ENCODE assay signal across 19 cellular contexts in the genomic region with DNA sequence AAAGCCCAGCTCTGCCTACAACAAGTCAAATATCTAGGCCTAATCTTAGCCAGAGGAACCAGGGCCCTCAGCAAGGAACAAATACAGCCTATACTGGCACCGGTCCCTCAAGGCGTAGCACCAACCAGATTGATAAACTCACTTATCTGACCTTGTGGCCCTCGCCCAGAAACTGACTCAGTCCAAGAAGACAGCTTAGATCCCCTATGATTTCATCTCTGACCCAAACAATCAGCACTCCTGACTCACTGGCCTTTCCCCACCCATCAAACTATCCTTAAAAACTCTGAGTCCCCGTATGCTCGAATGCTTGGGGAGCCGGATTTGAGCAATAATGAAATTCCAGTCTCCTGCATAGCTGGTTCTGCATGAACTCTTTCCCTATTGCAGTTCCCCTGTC. TPM values are rescaled to one million over a fixed set of nuclear protein-coding genes. Genes with fewer than 3 reads are reported as not detected.
DNase-seq lines count a peak whose midpoint lies in the region; ATAC-seq and TF ChIP-seq lines count a peak whose summit lies in the region.
"Had no signal": no experiment of that assay in that cellular context is flagged by ENCODE, and none has a peak within 500 bp of the region (broad histone marks: within the 10 kb centered on the region; RNA-seq: fewer than 3 reads in every experiment).

No MANE protein-coding gene starts in this region.

- no peaks in the 10 kb centered on the region for H3K9me3 Mint-ChIP-seq in activated T-cell treated with anti-CD3 and anti-CD28 coated beads, Interleukin-2, amount 50 U/mL, for 4 hours
- H3K9me3 Mint-ChIP-seq in activated naive CD8-positive, alpha-beta T cell treated with anti-CD3 and anti-CD28 coated beads, Interleukin-2, amount 50 U/mL, for 24 hours = no peaks in the 10 kb centered on the region
- peaks cover 0 to 2% (median 0%) of the 10 kb centered on the region in 6 donors for H3K9me3 Mint-ChIP-seq in immature natural killer cell
- H3K9me3 Mint-ChIP-seq: activated naive CD8-positive, alpha-beta T cell treated with anti-CD3 and anti-CD28 coated beads, Interleukin-2, amount 10 ng/mL, durations not matched to agents 7 days and 5 days had no signal

- H3K36me3 Mint-ChIP-seq in activated T-cell treated with anti-CD3 and anti-CD28 coated beads, Interleukin-2, amount 50 U/mL, for 4 hours (ENCODE audit: insufficient read depth) = no peaks in the 10 kb centered on the region
- H3K36me3 Mint-ChIP-seq in activated naive CD8-positive, alpha-beta T cell treated with anti-CD3 and anti-CD28 coated beads, Interleukin-2, amount 50 U/mL, for 24 hours (ENCODE audit: low read depth) = peaks cover 3% of the 10 kb centered on the region
- peaks cover 0 to 3% (median 0%) of the 10 kb centered on the region in 3 donors for H3K36me3 Mint-ChIP-seq in immature natural killer cell
- H3K36me3 Mint-ChIP-seq: activated naive CD8-positive, alpha-beta T cell treated with anti-CD3 and anti-CD28 coated beads, Interleukin-2, amount 10 ng/mL, durations not matched to agents 7 days and 5 days had no signal

- H3K27me3 Mint-ChIP-seq in activated T-cell treated with anti-CD3 and anti-CD28 coated beads, Interleukin-2, amount 50 U/mL, for 4 hours (ENCODE audit: low read depth) = peaks cover 26% of the 10 kb centered on the region
- H3K27me3 Mint-ChIP-seq in activated naive CD8-positive, alpha-beta T cell treated with anti-CD3 and anti-CD28 coated beads, Interleukin-2, amount 50 U/mL, for 24 hours = peaks cover 17% of the 10 kb centered on the region
- H3K27me3 Mint-ChIP-seq in immature natural killer cell (ENCODE audit: low read depth in 3 of 3) = peaks cover 1 to 11% (median 4%) of the 10 kb centered on the region in 3 donors

- H3K9me3 ChIP-seq in testis = no peaks in the 10 kb centered on the region
- H3K9me3 ChIP-seq: A549, HAP-1 had no signal

- no peak for DNase-seq in activated T-cell treated with anti-CD3 and anti-CD28 coated beads, Interleukin-2, amount 50 U/mL, for 4 hours
- no peak for DNase-seq in activated T-cell treated with anti-CD3 and anti-CD28 coated beads, Interleukin-2, amount 50 U/mL, for 48 hours
- DNase-seq in activated naive CD8-positive, alpha-beta T cell treated with anti-CD3 and anti-CD28 coated beads, Interleukin-2, amount 50 U/mL, for 24 hours = no peak
- DNase-seq in immature natural killer cell (no peak), testis (peak; percentile 37), cortex of kidney (lab: John Stamatoyannopoulos, UW) (no peak), GF-D8 (lab: John Stamatoyannopoulos, UW) (no peak), NOMO-1 treated with DMSO at 0.1 percent for 48 hours (lab: John Stamatoyannopoulos, UW; ENCODE audit: unreplicated experiment) (no peak)
- DNase-seq: activated CD8-positive, alpha-beta memory T cell treated with anti-CD3 and anti-CD28 coated beads, Interleukin-2, amount 50 U/mL, for 48 hours; activated naive CD8-positive, alpha-beta T cell treated with anti-CD3 and anti-CD28 coated beads, Interleukin-2, amount 10 ng/mL, durations not matched to agents 7 days and 5 days; mesendoderm; NCI-H2081; NCI-H69; occipital lobe; trophoblast cell had no signal

- peak overlapping the region; percentile 33 for H3K4me3 Mint-ChIP-seq in activated T-cell treated with anti-CD3 and anti-CD28 coated beads, Interleukin-2, amount 50 U/mL, for 4 hours
- peak overlapping the region; percentile 6 for H3K4me3 Mint-ChIP-seq in activated naive CD8-positive, alpha-beta T cell treated with anti-CD3 and anti-CD28 coated beads, Interleukin-2, amount 50 U/mL, for 24 hours
- peak overlapping the region; percentile 39 to 90 (median 40) for H3K4me3 Mint-ChIP-seq in immature natural killer cell
- H3K4me3 Mint-ChIP-seq: activated naive CD8-positive, alpha-beta T cell treated with anti-CD3 and anti-CD28 coated beads, Interleukin-2, amount 10 ng/mL, durations not matched to agents 7 days and 5 days had no signal

- no peaks in the 10 kb centered on the region for H3K27me3 ChIP-seq in testis

- no peak for TF ChIP-seq CTCF in testis (IDR thresholded peaks at IDR 0.05)

- TF ChIP-seq POLR2A in testis (IDR thresholded peaks at IDR 0.05) = no peak

- no peak overlapping the region for H3K27ac Mint-ChIP-seq in activated naive CD8-positive, alpha-beta T cell treated with anti-CD3 and anti-CD28 coated beads, Interleukin-2, amount 50 U/mL, for 24 hours
- H3K27ac Mint-ChIP-seq in immature natural killer cell = no peak overlapping the region
- H3K27ac Mint-ChIP-seq: activated naive CD8-positive, alpha-beta T cell treated with anti-CD3 and anti-CD28 coated beads, Interleukin-2, amount 10 ng/mL, durations not matched to agents 7 days and 5 days had no signal

- peaks cover 20% of the 10 kb centered on the region for H3K4me1 Mint-ChIP-seq in activated T-cell treated with anti-CD3 and anti-CD28 coated beads, Interleukin-2, amount 50 U/mL, for 4 hours (ENCODE audit: low read depth)
- peaks cover 24% of the 10 kb centered on the region for H3K4me1 Mint-ChIP-seq in activated naive CD8-positive, alpha-beta T cell treated with anti-CD3 and anti-CD28 coated beads, Interleukin-2, amount 50 U/mL, for 24 hours
- peaks cover 9 to 16% of the 10 kb centered on the region in 2 donors for H3K4me1 Mint-ChIP-seq in immature natural killer cell

- no peaks in the 10 kb centered on the region for H3K36me3 ChIP-seq in testis (ENCODE audit: low read depth, missing control alignments)
- H3K36me3 ChIP-seq: HAP-1 had no signal

- ATAC-seq in activated T-cell treated with anti-CD3 and anti-CD28 coated beads, Interleukin-2, amount 50 U/mL, for 4 hours = no peak
- ATAC-seq in activated naive CD8-positive, alpha-beta T cell treated with anti-CD3 and anti-CD28 coated beads, Interleukin-2, amount 50 U/mL, for 24 hours = no peak
- ATAC-seq: A549; activated CD4-positive, CD25-positive, alpha-beta regulatory T cell treated with anti-CD3 and anti-CD28 coated beads, Interleukin-2, amount 50 U/mL, for 24 hours; Panc1 had no signal

- no peak overlapping the region for H3K27ac ChIP-seq in testis
- H3K27ac ChIP-seq: A549 had no signal

- 63 to 82% methylated on average over 6 of the region's 6 CpGs for WGBS in testis, 2 donors

- intact Hi-C loops in testis (cut with DNase I; ENCODE audit: low total_unique reads) = no loop called here

- H3K4me1 ChIP-seq in testis = peaks cover 11% of the 10 kb centered on the region

- no peak overlapping the region for H3K4me3 ChIP-seq in testis
- H3K4me3 ChIP-seq: A549, HAP-1 had no signal

RNA-seq across cellular contexts. Expression of gene SORD, which starts 1.7 kb away (rescaled TPM):
- total RNA-seq in activated T-cell treated with anti-CD3 and anti-CD28 coated beads, Interleukin-2, amount 50 U/mL, for 4 hours = 10 to 100 TPM; 26.9 to 42.7 (median 32.6) TPM
- polyA plus RNA-seq in immature natural killer cell (1 to 10 TPM in 2 of 3 donors, under 1 TPM in 1; 0.84 to 6.1 (median 5.8) TPM), testis (ENCODE audit: insufficient read depth, low read depth, low replicate concordance) (21.4 TPM)
- total RNA-seq in testis = 10 to 100 TPM; 33.7 to 34.1 TPM
